Comparison of ENCODE assay signal across 35 cellular contexts in the genomic region with DNA sequence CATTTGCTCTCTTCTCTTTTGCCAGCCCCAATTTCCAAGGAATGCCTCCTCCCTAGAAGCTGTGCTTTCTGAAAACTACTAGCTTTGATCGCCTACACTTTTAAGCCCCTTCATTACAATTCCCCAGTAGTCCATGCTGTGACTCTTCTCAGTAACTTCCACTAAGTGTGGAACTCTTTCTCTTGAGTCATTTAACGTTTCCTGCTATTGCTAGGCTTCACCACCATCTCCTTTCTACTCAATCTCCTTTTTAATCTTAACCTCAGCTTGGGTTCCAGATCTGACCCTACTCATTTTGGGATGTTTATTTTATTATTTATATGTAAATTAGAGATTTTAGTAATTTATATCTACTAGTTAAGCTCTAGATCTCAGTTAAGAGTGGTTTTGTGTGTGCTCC. TPM values are rescaled to one million over a fixed set of nuclear protein-coding genes. Genes with fewer than 3 reads are reported as not detected.
"Had no signal": no experiment of that assay in that cellular context is flagged by ENCODE, and none has a peak within 500 bp of the region (broad histone marks: within the 10 kb centered on the region; RNA-seq: fewer than 3 reads in every experiment).

No MANE protein-coding gene starts in this region.

- H3K4me3 ChIP-seq: MG63 had no signal

- DNase-seq: Karpas-422, Kasumi-1, MG63, MM.1S, MV-4-11, NCI-H1048, NCI-H1092, NCI-H1092 treated with DMSO at 0.1 percent for 48 hours, NCI-H1105, NCI-H1105 treated with DMSO at 0.1 percent for 48 hours, NCI-H1417, NCI-H1417 treated with DMSO at 0.1 percent for 48 hours, NCI-H1436, NCI-H1436 treated with DMSO at 0.1 percent for 48 hours, NCI-H146, NCI-H1694, NCI-H1694 treated with DMSO at 0.1 percent for 48 hours, NCI-H187, NCI-H187 treated with DMSO at 0.1 percent for 48 hours, NCI-H1930, NCI-H2029, NCI-H2029 treated with DMSO at 0.1 percent for 48 hours, NCI-H2081, NCI-H2081 treated with DMSO at 0.1 percent for 48 hours, NCI-H2107, NCI-H2171, NCI-H2171 treated with DMSO at 0.1 percent for 48 hours, NCI-H2227 treated with DMSO at 0.1 percent for 48 hours, NCI-H226, NCI-H345, NCI-H446, NCI-H446 treated with DMSO at 0.1 percent for 48 hours, NCI-H510A, NCI-H510A treated with DMSO at 0.1 percent for 48 hours had no signal

- H3K36me3 ChIP-seq: MG63 had no signal

- H3K27me3 ChIP-seq: MG63 had no signal

- H3K9me3 ChIP-seq: MG63 had no signal

RNA-seq across cellular contexts. Expression of gene SEMA3D, which starts 14.4 kb away (rescaled TPM):
- total RNA-seq: MCF 10A had no signal
